ENCODE assay signal across 23 cellular contexts in the genomic region with DNA sequence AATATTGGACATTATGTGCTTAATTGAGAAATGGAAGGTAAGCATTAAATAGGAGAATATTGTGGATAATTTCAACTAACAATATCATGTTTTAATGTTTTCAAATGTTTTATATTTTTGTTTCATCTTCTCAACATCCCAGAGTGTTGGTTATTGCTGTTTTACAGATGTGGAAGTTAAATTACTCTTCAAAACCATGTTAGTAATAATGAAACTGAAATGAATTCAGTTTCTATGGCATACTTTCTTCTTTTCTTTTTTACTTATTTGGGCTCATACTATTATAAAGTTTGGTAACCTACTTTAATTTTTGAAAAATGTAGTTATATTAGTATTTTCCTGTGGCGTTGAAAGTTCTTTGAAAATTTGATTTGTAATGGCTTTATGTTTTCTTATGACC. TPM values are rescaled to one million over a fixed set of nuclear protein-coding genes. Genes with fewer than 3 reads are reported as not detected.
DNase-seq lines count a peak whose midpoint lies in the region; ATAC-seq, FAIRE-seq and TF ChIP-seq lines count a peak whose summit lies in the region.
"Had no signal": no experiment of that assay in that cellular context is flagged by ENCODE, and none has a peak within 500 bp of the region (broad histone marks: within the 10 kb centered on the region; RNA-seq: fewer than 3 reads in every experiment).

No MANE protein-coding gene starts in this region.

- no peaks in the 10 kb centered on the region for H3K27me3 ChIP-seq in CD4-positive, CD25-positive, alpha-beta regulatory T cell (ENCODE audit: control insufficient read depth, insufficient read depth, low read length)
- no peaks in the 10 kb centered on the region for H3K27me3 ChIP-seq in KMS-11 (ENCODE audit: insufficient read depth, low read depth)
- H3K27me3 ChIP-seq: cardiac muscle cell, transverse colon had no signal

- DNase-seq in CD4-positive, CD25-positive, alpha-beta regulatory T cell: peak in 1 of 3 donors; percentile 33
- DNase-seq in GM18507 (ENCODE audit: extremely low spot score, insufficient read length, low read depth) (no peak), A172 (ENCODE audit: low spot score) (no peak)
- DNase-seq in stimulated activated CD4-positive, alpha-beta T cell treated with anti-CD3 and anti-CD28 coated beads, Interleukin-4, amount 100 ng/mL, for 4 hours: no peak
- no peak for DNase-seq in stimulated activated CD4-positive, alpha-beta T cell treated with anti-CD3 and anti-CD28 coated beads, Interleukin-12 subunit alpha, Interleukin-12 subunit beta, amount 100 ng/mL, for 4 hours
- DNase-seq: activated naive CD4-positive, alpha-beta T cell treated with anti-CD3 and anti-CD28 coated beads for 36 hours; CD4-positive, alpha-beta memory T cell; hippocampal formation; KG1; mucosa of descending colon; NCI-H1694 treated with DMSO at 0.1 percent for 48 hours; NCI-H446; occipital lobe; PC-9; right cardiac atrium; stimulated activated CD4-positive, alpha-beta T cell treated with anti-CD3 and anti-CD28 coated beads, Interleukin-2, amount 100 ng/mL, for 24 hours; stimulated activated CD8-positive, alpha-beta memory T cell treated with anti-CD3 and anti-CD28 coated beads, Interleukin-4, amount 100 ng/mL, for 48 hours; transverse colon had no signal

- peak overlapping the region in 3 of 4 donors; percentile 59 to 78 (median 70) for H3K4me3 Mint-ChIP-seq in CD4-positive, CD25-positive, alpha-beta regulatory T cell
- peak overlapping the region; percentile 66 for H3K4me3 Mint-ChIP-seq in activated T-helper 17 cell treated with anti-CD3 and anti-CD28 coated beads, Interleukin-2, amount 50 U/mL, for 72 hours
- H3K4me3 Mint-ChIP-seq: activated naive CD4-positive, alpha-beta T cell treated with anti-CD3 and anti-CD28 coated beads for 36 hours had no signal

- peaks cover 90% of the 10 kb centered on the region for H3K79me2 ChIP-seq in KMS-11 (ENCODE audit: insufficient read depth, low read depth)

- no peak overlapping the region for H2AFZ ChIP-seq in KMS-11 (ENCODE audit: low read depth)
- H2AFZ ChIP-seq: PC-9 had no signal

- H3K4me3 ChIP-seq in CD4-positive, CD25-positive, alpha-beta regulatory T cell (ENCODE audit: low read depth, low read length): peak overlapping the region; percentile 2
- H3K4me3 ChIP-seq in KMS-11 (IDR thresholded peaks at IDR 0.05; ENCODE audit: insufficient read depth, low read depth, low read length): no peak overlapping the region
- H3K4me3 ChIP-seq: cardiac muscle cell, mucosa of descending colon, PC-9, transverse colon had no signal

- no peak for ATAC-seq in CD4-positive, CD25-positive, alpha-beta regulatory T cell (ENCODE audit: low read depth in 2 of 2)
- ATAC-seq in activated T-helper 17 cell treated with anti-CD3 and anti-CD28 coated beads, Interleukin-2, amount 50 U/mL, for 72 hours (replicated peaks): no peak
- no peak for ATAC-seq in GM19328 (IDR thresholded peaks at IDR 0.05; ENCODE audit: unreplicated experiment)
- ATAC-seq: mucosa of descending colon, right cardiac atrium had no signal

- H3K4me1 Mint-ChIP-seq in CD4-positive, CD25-positive, alpha-beta regulatory T cell: peaks cover 29 to 67% (median 50%) of the 10 kb centered on the region in 4 donors
- peaks cover 33% of the 10 kb centered on the region for H3K4me1 Mint-ChIP-seq in activated T-helper 17 cell treated with anti-CD3 and anti-CD28 coated beads, Interleukin-2, amount 50 U/mL, for 72 hours

- H3K4me2 ChIP-seq in KMS-11: peak overlapping the region; percentile 63
- H3K4me2 ChIP-seq: PC-9 had no signal

- H3K9me3 ChIP-seq in CD4-positive, CD25-positive, alpha-beta regulatory T cell (ENCODE audit: control insufficient read depth in 2 of 2, low read length in 2 of 2): no peaks in the 10 kb centered on the region
- H3K9me3 ChIP-seq: mucosa of descending colon, transverse colon had no signal

- H3K4me1 ChIP-seq in CD4-positive, CD25-positive, alpha-beta regulatory T cell (ENCODE audit: control insufficient read depth, insufficient read depth, low read length, poor library complexity, severe bottlenecking): peaks cover 62% of the 10 kb centered on the region
- H3K4me1 ChIP-seq in KMS-11 (ENCODE audit: low read depth, poor library complexity, severe bottlenecking): peaks cover 46% of the 10 kb centered on the region

- TF ChIP-seq CTCF in KMS-11 (conservative IDR thresholded peaks at IDR 0.05; ENCODE audit: low read depth, low read length): no peak

- H3K9me3 Mint-ChIP-seq in CD4-positive, CD25-positive, alpha-beta regulatory T cell: no peaks in the 10 kb centered on the region
- no peaks in the 10 kb centered on the region for H3K9me3 Mint-ChIP-seq in activated T-helper 17 cell treated with anti-CD3 and anti-CD28 coated beads, Interleukin-2, amount 50 U/mL, for 72 hours
- H3K9me3 Mint-ChIP-seq: activated naive CD4-positive, alpha-beta T cell treated with anti-CD3 and anti-CD28 coated beads for 36 hours; CD4-positive, alpha-beta memory T cell had no signal

- H3K36me3 Mint-ChIP-seq in CD4-positive, CD25-positive, alpha-beta regulatory T cell: peaks cover 9% of the 10 kb centered on the region
- H3K36me3 Mint-ChIP-seq in activated T-helper 17 cell treated with anti-CD3 and anti-CD28 coated beads, Interleukin-2, amount 50 U/mL, for 72 hours (ENCODE audit: low read depth): peaks cover 61% of the 10 kb centered on the region

- H3K27me3 Mint-ChIP-seq in CD4-positive, CD25-positive, alpha-beta regulatory T cell: no peaks in the 10 kb centered on the region
- no peaks in the 10 kb centered on the region for H3K27me3 Mint-ChIP-seq in activated T-helper 17 cell treated with anti-CD3 and anti-CD28 coated beads, Interleukin-2, amount 50 U/mL, for 72 hours
- H3K27me3 Mint-ChIP-seq: CD4-positive, alpha-beta memory T cell had no signal

- H3K9ac ChIP-seq in KMS-11: no peak overlapping the region

- FAIRE-seq in GM18507 (lab: Jason Lieb, UNC): peak; percentile 70

- peaks cover 21% of the 10 kb centered on the region; the same call in 1 of the 2 replicates for H4K20me1 ChIP-seq in KMS-11 (ENCODE audit: insufficient read depth)

- no peak overlapping the region for H3K27ac ChIP-seq in CD4-positive, CD25-positive, alpha-beta regulatory T cell (ENCODE audit: insufficient read depth, low read length, poor library complexity, severe bottlenecking)
- H3K27ac ChIP-seq in KMS-11: no peak overlapping the region
- H3K27ac ChIP-seq: cardiac muscle cell, HL-60, PC-9, transverse colon had no signal

- no peak overlapping the region for H3K27ac Mint-ChIP-seq in CD4-positive, CD25-positive, alpha-beta regulatory T cell
- peak overlapping the region; percentile 61 for H3K27ac Mint-ChIP-seq in activated T-helper 17 cell treated with anti-CD3 and anti-CD28 coated beads, Interleukin-2, amount 50 U/mL, for 72 hours
- H3K27ac Mint-ChIP-seq: activated naive CD4-positive, alpha-beta T cell treated with anti-CD3 and anti-CD28 coated beads for 36 hours had no signal

- H3K36me3 ChIP-seq in CD4-positive, CD25-positive, alpha-beta regulatory T cell (ENCODE audit: control insufficient read depth, insufficient read depth, low read length): no peaks in the 10 kb centered on the region
- H3K36me3 ChIP-seq in KMS-11 (ENCODE audit: insufficient read depth): no peaks in the 10 kb centered on the region
- H3K36me3 ChIP-seq: transverse colon had no signal

RNA-seq across cellular contexts. Expression of a gene that starts 4.2 kb away (rescaled TPM):
- total RNA-seq in CD4-positive, CD25-positive, alpha-beta regulatory T cell: 41.4 TPM
- 100 to 1,000 TPM in 1 of 4 donors, 10 to 100 TPM in 3; 79.5 to 123 (median 98.2) TPM for polyA plus RNA-seq in CD4-positive, CD25-positive, alpha-beta regulatory T cell
- 100 to 1,000 TPM in 1 of 2 donors, 10 to 100 TPM in 1; 66.7 to 112 TPM for total RNA-seq in activated T-helper 17 cell treated with anti-CD3 and anti-CD28 coated beads, Interleukin-2, amount 50 U/mL, for 72 hours
- 158 and 197 TPM in 2 replicates for total RNA-seq in A172 (2014; rRNA removed; shearing (Covaris generic))

RNA-seq across cellular contexts. Expression of a gene that starts 29.8 kb away (rescaled TPM):
- total RNA-seq in CD4-positive, CD25-positive, alpha-beta regulatory T cell: 7.7 TPM
- 10 to 100 TPM; 20.2 to 28.9 (median 24.1) TPM for polyA plus RNA-seq in CD4-positive, CD25-positive, alpha-beta regulatory T cell
- 1 to 10 TPM in 1 of 2 donors, under 1 TPM in 1; 0.95 to 2.0 TPM for total RNA-seq in activated T-helper 17 cell treated with anti-CD3 and anti-CD28 coated beads, Interleukin-2, amount 50 U/mL, for 72 hours
- 0.05 TPM in 2 replicates for total RNA-seq in A172 (2014; rRNA removed; shearing (Covaris generic))
